In genomic region chr18:24055009-24055804, GRCh38 we compare ENCODE assay signal across 16 cellular contexts. TPM values are rescaled to one million over a fixed set of nuclear protein-coding genes. Genes with fewer than 3 reads are reported as not detected.
DNase-seq lines count a peak whose midpoint lies in the region; ATAC-seq, FAIRE-seq and TF ChIP-seq lines count a peak whose summit lies in the region.
"Had no signal": no experiment of that assay in that cellular context is flagged by ENCODE, and none has a peak within 500 bp of the region (broad histone marks: within the 10 kb centered on the region; RNA-seq: fewer than 3 reads in every experiment).

No MANE protein-coding gene starts in this region.

- H3K4me1 Mint-ChIP-seq in activated CD8-positive, alpha-beta T cell treated with anti-CD3 and anti-CD28 coated beads for 36 hours (ENCODE audit: low read depth): peaks cover 81% of the 10 kb centered on the region
- peaks cover 40 to 83% (median 74%) of the 10 kb centered on the region in 4 donors for H3K4me1 Mint-ChIP-seq in naive thymus-derived CD8-positive, alpha-beta T cell

- H3K4me3 Mint-ChIP-seq in activated CD8-positive, alpha-beta T cell treated with anti-CD3 and anti-CD28 coated beads for 36 hours: peak overlapping the region; percentile 40
- H3K4me3 Mint-ChIP-seq in naive thymus-derived CD8-positive, alpha-beta T cell: peak overlapping the region in 7 of 10 donors; percentile 9 to 45 (median 26)

- CTCF ChIA-PET in activated CD8-positive, alpha-beta T cell treated with anti-CD3 and anti-CD28 coated beads for 36 hours (lab: Charles Lee): interaction anchor here (0.8 to 1.3 kb wide), 5 partner anchors 13 to 92 kb away, joined by 3 to 5 read pairs (median 3); no protein-coding TSS in a partner anchor

- peaks cover 9% of the 10 kb centered on the region for H3K4me1 ChIP-seq in ovary (ENCODE audit: insufficient read depth)

- H3K9me3 ChIP-seq in ovary: no peaks in the 10 kb centered on the region
- H3K9me3 ChIP-seq: spleen, transverse colon had no signal

- H3K4me3 ChIP-seq in ovary: no peak overlapping the region
- H3K4me3 ChIP-seq: spleen, transverse colon had no signal

- ATAC-seq in GM21619 (IDR thresholded peaks at IDR 0.05; ENCODE audit: unreplicated experiment) (peak; percentile 57), HG03520 (IDR thresholded peaks at IDR 0.05; ENCODE audit: unreplicated experiment) (no peak)
- peak; percentile 25 for ATAC-seq in activated CD8-positive, alpha-beta T cell treated with anti-CD3 and anti-CD28 coated beads for 36 hours
- ATAC-seq in naive thymus-derived CD8-positive, alpha-beta T cell: no peak
- ATAC-seq: HCT116, left ventricle myocardium superior had no signal

- TF ChIP-seq POLR2A in GM12892 (IDR thresholded peaks at IDR 0.05; ENCODE audit: low read depth, low read length) (no peak), ovary (IDR thresholded peaks at IDR 0.05) (no peak)

- no peaks in the 10 kb centered on the region for H3K27me3 ChIP-seq in ovary
- H3K27me3 ChIP-seq: spleen, transverse colon had no signal

- H3K36me3 ChIP-seq in ovary: no peaks in the 10 kb centered on the region
- H3K36me3 ChIP-seq: spleen, transverse colon had no signal

- no peak for TF ChIP-seq EP300 in ovary (IDR thresholded peaks at IDR 0.05)

- TF ChIP-seq CTCF in activated CD8-positive, alpha-beta T cell treated with anti-CD3 and anti-CD28 coated beads for 36 hours (IDR thresholded peaks at IDR 0.05): no peak
- TF ChIP-seq CTCF in ovary (IDR thresholded peaks at IDR 0.05): no peak

- peak; percentile 63 for FAIRE-seq in GM12892 (lab: Jason Lieb, UNC)

- peaks cover 14% of the 10 kb centered on the region for H3K36me3 Mint-ChIP-seq in activated CD8-positive, alpha-beta T cell treated with anti-CD3 and anti-CD28 coated beads for 36 hours (ENCODE audit: low read depth)
- H3K36me3 Mint-ChIP-seq in naive thymus-derived CD8-positive, alpha-beta T cell: peaks cover 0 to 13% (median 7%) of the 10 kb centered on the region in 3 donors

- POLR2A ChIA-PET in activated CD8-positive, alpha-beta T cell treated with anti-CD3 and anti-CD28 coated beads for 36 hours (lab: Charles Lee): interaction anchor here (0.7 to 1.8 kb wide), 7 partner anchors 14 to 84 kb away, joined by 3 to 5 read pairs (median 3); partner anchors contain the start of gene TTC39C
- POLR2A ChIA-PET in naive thymus-derived CD8-positive, alpha-beta T cell (lab: Charles Lee): no interaction called here

- no peak overlapping the region for H3K27ac ChIP-seq in ovary
- H3K27ac ChIP-seq: epithelial cell of prostate, transverse colon had no signal

- H3K9me3 Mint-ChIP-seq in activated CD8-positive, alpha-beta T cell treated with anti-CD3 and anti-CD28 coated beads for 36 hours: peaks cover 5% of the 10 kb centered on the region
- H3K9me3 Mint-ChIP-seq in naive thymus-derived CD8-positive, alpha-beta T cell: no peaks in the 10 kb centered on the region

- H3K27me3 Mint-ChIP-seq in activated CD8-positive, alpha-beta T cell treated with anti-CD3 and anti-CD28 coated beads for 36 hours: no peaks in the 10 kb centered on the region
- H3K27me3 Mint-ChIP-seq in naive thymus-derived CD8-positive, alpha-beta T cell: no peaks in the 10 kb centered on the region

- 60 to 69% (median 62%) methylated on average over 3 of the region's 3 CpGs for WGBS in ovary, 3 donors

- H3K27ac Mint-ChIP-seq in activated CD8-positive, alpha-beta T cell treated with anti-CD3 and anti-CD28 coated beads for 36 hours: peak overlapping the region; percentile 82
- H3K27ac Mint-ChIP-seq in naive thymus-derived CD8-positive, alpha-beta T cell: peak overlapping the region in 8 of 10 donors; percentile 2 to 73 (median 41)

- DNase-seq in GM12892 (ENCODE audit: insufficient read length) (no peak), ovary (no peak), AG20443 (ENCODE audit: low spot score) (no peak)
- no peak for DNase-seq in activated CD8-positive, alpha-beta T cell treated with anti-CD3 and anti-CD28 coated beads for 36 hours
- no peak for DNase-seq in naive thymus-derived CD8-positive, alpha-beta T cell
- DNase-seq: caudate nucleus, left ventricle myocardium superior, NCI-H1436 treated with DMSO at 0.1 percent for 48 hours, NCI-H748 treated with DMSO at 0.1 percent for 48 hours, nucleus accumbens, spleen, transverse colon had no signal

- intact Hi-C loops in activated CD8-positive, alpha-beta T cell treated with anti-CD3 and anti-CD28 coated beads for 36 hours (cut with micrococcal nuclease): loop anchor here (2.0 kb wide), 1 partner anchor 36 kb away; no protein-coding TSS in a partner anchor
- intact Hi-C loops in ovary (cut with DNase I): no loop called here

RNA-seq across cellular contexts. Expression of gene TTC39C, which starts 40.7 kb away (rescaled TPM):
- polyA plus RNA-seq in GM12892 (2012; ENCODE audit: missing spikeins): 83.9 TPM
- total RNA-seq in activated CD8-positive, alpha-beta T cell treated with anti-CD3 and anti-CD28 coated beads for 36 hours: 10 to 100 TPM; 37.9 to 43.0 TPM
- 10 to 100 TPM; 80.2 to 83.3 TPM for total RNA-seq in naive thymus-derived CD8-positive, alpha-beta T cell
- polyA plus RNA-seq in naive thymus-derived CD8-positive, alpha-beta T cell: 10 to 100 TPM; 36.5 to 60.6 (median 39.3) TPM
- 10 to 100 TPM in 6 of 7 donors, 1 to 10 TPM in 1; 8.1 to 31.0 (median 21.2) TPM for total RNA-seq in ovary
- polyA plus RNA-seq in ovary: 10 to 100 TPM in 1 of 2 donors, 1 to 10 TPM in 1; 7.2 to 13.0 TPM

Comparison
In these comparisons a context has a peak if more than half of its experiments do, and no peak if none do; other contexts are left out.
1. ATAC-seq: peak in GM21619 (single experiment) and activated CD8-positive, alpha-beta T cell treated with anti-CD3 and anti-CD28 coated beads for 36 hours (single experiment); none in naive thymus-derived CD8-positive, alpha-beta T cell (0 of 2) and HG03520 (single experiment).